Comparison of ENCODE assay signal across 8 cellular contexts in genomic region chr10:43574035-43574892, GRCh38. TPM values are rescaled to one million over a fixed set of nuclear protein-coding genes. Genes with fewer than 3 reads are reported as not detected.
DNase-seq lines count a peak whose midpoint lies in the region; ATAC-seq and TF ChIP-seq lines count a peak whose summit lies in the region.

TSS of gene ZNF239 (minus strand) at chr10:43574616. CDS start at chr10:43558079, 16,537 bp downstream.

- H3K4me1 ChIP-seq in iPS-20b (ENCODE audit: insufficient read depth, low read length), result peaks cover 4% of the 10 kb centered on the region; the same call in 1 of the 2 replicates
- peaks cover 9% of the 10 kb centered on the region for H3K4me1 ChIP-seq in skeletal muscle satellite cell (ENCODE audit: control insufficient read depth, insufficient read depth, low read length)

- in situ Hi-C loops in T47D (cut with HindIII; ENCODE audit: low pct_unique_long_range_greater_than_20kb, low sequenced_read_pairs), result no loop called here

- peak; percentile 96 for ATAC-seq in GM21723 (IDR thresholded peaks at IDR 0.05; ENCODE audit: unreplicated experiment)

- TF ChIP-seq CTCF in VCaP (conservative IDR thresholded peaks at IDR 0.05), result no peak

- DNase-seq in DMS53 (lab: John Stamatoyannopoulos, UW) (peak; percentile 92), M059J (ENCODE audit: low read depth) (peak; percentile 91), T47D (ENCODE audit: low read depth in 1 of 2, low spot score in 1 of 2) (peak; percentile 54 to 92), NCI-H2107 (lab: John Stamatoyannopoulos, UW) (no peak)

- H3K4me2 ChIP-seq in skeletal muscle satellite cell (ENCODE audit: low read length), result peak within 1 kb of the TSS; percentile 94

- H3K9ac ChIP-seq in iPS-20b (ENCODE audit: low read depth, low read length) (peak within 1 kb of the TSS; percentile 76), skeletal muscle satellite cell (ENCODE audit: low read depth, low read length) (peak within 1 kb of the TSS; percentile 82)

- peaks cover 31% of the 10 kb centered on the region for H3K27me3 ChIP-seq in iPS-20b (ENCODE audit: insufficient read depth, low read length)
- H3K27me3 ChIP-seq in skeletal muscle satellite cell (ENCODE audit: control insufficient read depth, insufficient read depth, low read length), result no peaks in the 10 kb centered on the region

- H3K9me3 ChIP-seq in iPS-20b (ENCODE audit: insufficient read depth, low read depth, low read length) (peaks cover 8% of the 10 kb centered on the region), skeletal muscle satellite cell (replicated peaks; ENCODE audit: low read length) (no peaks in the 10 kb centered on the region)

- H3K27ac ChIP-seq in VCaP (peak within 1 kb of the TSS; percentile 61; the same call in 1 of the 2 replicates), iPS-20b (ENCODE audit: low read length) (no peak within 1 kb of the TSS)

- peak within 1 kb of the TSS; percentile 79 for H3K4me3 ChIP-seq in iPS-20b (ENCODE audit: low read length)
- peak within 1 kb of the TSS; percentile 75 for H3K4me3 ChIP-seq in skeletal muscle satellite cell (ENCODE audit: low read length)

- H3K36me3 ChIP-seq in iPS-20b (ENCODE audit: insufficient read depth, low read depth, low read length), result peaks cover 17% of the 10 kb centered on the region
- no peaks in the 10 kb centered on the region for H3K36me3 ChIP-seq in skeletal muscle satellite cell (ENCODE audit: insufficient read depth, low read length)

RNA-seq across cellular contexts. Expression of gene ZNF239, which starts in this region (rescaled TPM):
- 1.3 and 5.2 TPM in 2 replicates for total RNA-seq in M059J (2014; rRNA removed; shearing (Covaris generic))
- total RNA-seq in skeletal muscle satellite cell (2012; rRNA removed), result 5.2 and 8.9 TPM in 2 replicates
